In genomic region chr14:92436115-92436776, GRCh38 we compare ENCODE assay signal across 28 cellular contexts.
"Had no signal": no experiment of that assay in that cellular context is flagged by ENCODE, and none has a peak within 500 bp of the region (broad histone marks: within the 10 kb centered on the region; RNA-seq: fewer than 3 reads in every experiment).

No MANE protein-coding gene starts in this region.

- H3K4me2 ChIP-seq: neural progenitor cell, smooth muscle cell had no signal

- H3K27ac ChIP-seq: neural progenitor cell, ovary, parathyroid adenoma, psoas muscle, skin epidermis, spleen, suprapubic skin, testis, tibial artery, transverse colon, upper lobe of right lung, uterus had no signal

- H3K27me3 ChIP-seq: neural progenitor cell, ovary, suprapubic skin, testis, tibial artery, transverse colon, upper lobe of right lung, uterus had no signal

- H3K4me1 ChIP-seq: neural progenitor cell, parathyroid adenoma, psoas muscle, suprapubic skin, testis, tibial artery, transverse colon, upper lobe of right lung, uterus had no signal

- H3K9ac ChIP-seq: neural progenitor cell, parathyroid adenoma had no signal

- H2AFZ ChIP-seq: neural progenitor cell, parathyroid adenoma had no signal

- H3K9me3 ChIP-seq: ovary, psoas muscle, spleen, suprapubic skin, testis, tibial artery, transverse colon, upper lobe of right lung, uterus had no signal

- H3K36me3 ChIP-seq: neural progenitor cell, ovary, spleen, suprapubic skin, tibial artery, transverse colon, upper lobe of right lung, uterus had no signal

- H3K4me3 ChIP-seq: neural progenitor cell, ovary, psoas muscle, skin epidermis, smooth muscle cell, spleen, suprapubic skin, testis, tibial artery, transverse colon, upper lobe of right lung, uterus had no signal

- DNase-seq: natural killer cell; occipital lobe; ovary; posterior cingulate gyrus; psoas muscle; right cardiac atrium; spleen; stimulated activated CD4-positive, alpha-beta T cell treated with anti-CD3 and anti-CD28 coated beads, Interleukin-12 subunit alpha, Interleukin-12 subunit beta, amount 100 ng/mL, for 4 hours; stimulated activated CD4-positive, alpha-beta T cell treated with anti-CD3 and anti-CD28 coated beads, Interleukin-1b, Interleukin-23, amount 100 ng/mL, for 48 hours; stimulated activated CD4-positive, alpha-beta T cell treated with anti-CD3 and anti-CD28 coated beads, Interleukin-4, amount 100 ng/mL, for 1 hour; stimulated activated CD4-positive, alpha-beta T cell treated with anti-CD3 and anti-CD28 coated beads, Interleukin-4, amount 100 ng/mL, for 4 hours; stimulated activated CD8-positive, alpha-beta memory T cell treated with anti-CD3 and anti-CD28 coated beads, Interleukin-4, amount 100 ng/mL, for 48 hours; stimulated activated naive CD4-positive, alpha-beta T cell; stimulated activated naive CD8-positive, alpha-beta T cell treated with anti-CD3 and anti-CD28 coated beads, Interleukin-15, amount 100 ng/mL, for 72 hours; stimulated activated naive CD8-positive, alpha-beta T cell treated with anti-CD3 and anti-CD28 coated beads, Interleukin-15, Interleukin-2, amounts not matched to agents 100 U/mL and 50 U/mL, for 24 hours; substantia nigra; testis; tibial artery; transverse colon; upper lobe of right lung; uterus had no signal

- H3K79me2 ChIP-seq: parathyroid adenoma had no signal

- ATAC-seq: natural killer cell; psoas muscle; right cardiac atrium; sciatic nerve; stimulated activated memory B cell treated with anti-CD40 and anti-IgM and Interleukin-4, amounts not matched to agents 10 μg/mL and 1 μg/mL and 100 μg/mL, for 72 hours; stimulated activated naive CD8-positive, alpha-beta T cell treated with anti-CD3 and anti-CD28 coated beads, Interleukin-15, amount 100 ng/mL, for 72 hours; stimulated activated naive CD8-positive, alpha-beta T cell treated with anti-CD3 and anti-CD28 coated beads, Interleukin-15, Interleukin-2, amounts not matched to agents 100 U/mL and 50 U/mL, for 24 hours; upper lobe of right lung had no signal
